ENCODE assay signal across 8 cellular contexts in the genomic region with DNA sequence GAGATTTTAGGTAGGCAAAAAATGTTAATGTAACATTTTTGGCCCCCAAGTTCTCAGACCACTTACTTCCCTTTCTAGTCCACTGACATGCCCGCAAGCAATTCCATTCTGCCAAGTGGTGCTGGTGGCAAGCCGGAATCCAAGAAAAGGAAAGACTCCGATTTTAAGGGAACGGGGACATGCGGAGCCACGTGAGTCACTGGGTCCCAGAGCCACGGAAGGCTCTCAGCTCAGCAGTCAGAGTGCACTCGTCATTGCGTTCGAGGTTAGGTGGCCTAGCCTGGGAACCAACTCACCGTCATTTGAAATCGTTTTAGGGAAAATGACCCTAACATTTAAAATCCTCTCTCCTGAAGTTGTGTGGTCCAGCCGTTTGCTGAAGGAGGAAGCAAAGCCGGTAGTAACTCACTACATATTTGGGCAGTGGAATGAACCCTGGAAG. TPM values are rescaled to one million over a fixed set of nuclear protein-coding genes. Genes with fewer than 3 reads are reported as not detected.
DNase-seq lines count a peak whose midpoint lies in the region; ATAC-seq and TF ChIP-seq lines count a peak whose summit lies in the region.

No MANE protein-coding gene starts in this region.

- CTCF ChIA-PET in HEK293 (lab: Yijun Ruan, JAX), result interaction anchor here (0.6 to 4.6 kb wide), 13 partner anchors 9 to 505 kb away, joined by 3 to 62 read pairs (median 3); partner anchors contain the start of gene NOL7

- intact Hi-C loops in thyroid gland (cut with DNase I), result loop anchor here (5.0 kb wide), 1 partner anchor 34 kb away; no protein-coding TSS in a partner anchor

- peak overlapping the region; percentile 77 to 97 (median 91) for H3K4me2 ChIP-seq in BLaER1 treated with 17β-estradiol and CSF1 and Interleukin-3, amounts not matched to agents 10 nM and 100 nM

- DNase-seq in WERI-Rb-1 (no peak), epithelial cell of prostate (ENCODE audit: low read depth, low spot score) (no peak), mucosa of gallbladder (ENCODE audit: low spot score) (peak; percentile 30), thyroid gland (peak; percentile 47 to 53)
- DNase-seq in stimulated activated naive CD4-positive, alpha-beta T cell (lab: John Stamatoyannopoulos, UW), result no peak

- peaks cover 9 to 15% (median 14%) of the 10 kb centered on the region in 10 experiments for H3K4me1 ChIP-seq in BLaER1 treated with 17β-estradiol and CSF1 and Interleukin-3, amounts not matched to agents 10 nM and 100 nM
- 0 out of 2 replicates have a peak, but pooled peaks cover 3% of the 10 kb centered on the region for H3K4me1 ChIP-seq in HEK293 (ENCODE audit: control insufficient read depth, insufficient read depth, low read length)
- H3K4me1 ChIP-seq in thyroid gland, result peaks cover 6 to 11% of the 10 kb centered on the region in 2 donors

- no peaks in the 10 kb centered on the region for H3K27me3 ChIP-seq in BLaER1 treated with 17β-estradiol and CSF1 and Interleukin-3, amounts not matched to agents 10 nM and 100 nM
- H3K27me3 ChIP-seq in WERI-Rb-1 (ENCODE audit: insufficient read depth, low read depth, severe bottlenecking), result no peaks in the 10 kb centered on the region
- H3K27me3 ChIP-seq in thyroid gland, result no peaks in the 10 kb centered on the region

- H4K20me1 ChIP-seq in BLaER1 treated with 17β-estradiol and CSF1 and Interleukin-3, amounts not matched to agents 10 nM and 100 nM, result no peaks in the 10 kb centered on the region

- peaks cover 0 to 7% (median 0%) of the 10 kb centered on the region in 11 experiments; a peak in 6 of 22 replicates for H3K9me3 ChIP-seq in BLaER1 treated with 17β-estradiol and CSF1 and Interleukin-3, amounts not matched to agents 10 nM and 100 nM (replicated peaks in 1 of 11)
- H3K9me3 ChIP-seq in HEK293 (ENCODE audit: control insufficient read depth, insufficient read depth, low read depth, low read length) (no peaks in the 10 kb centered on the region), WERI-Rb-1 (ENCODE audit: severe bottlenecking) (no peaks in the 10 kb centered on the region), thyroid gland (no peaks in the 10 kb centered on the region)

- POLR2A ChIA-PET in HEK293 (lab: Yijun Ruan, JAX), result interaction anchor here (0.7 to 3.2 kb wide), 18 partner anchors 8 to 405 kb away, joined by 3 to 49 read pairs (median 5); partner anchors contain the start of gene NOL7

- H3K27ac ChIP-seq in BLaER1 treated with 17β-estradiol and CSF1 and Interleukin-3, amounts not matched to agents 10 nM and 100 nM, result peak overlapping the region; percentile 77 to 99 (median 96)
- H3K27ac ChIP-seq in HEK293 (ENCODE audit: extremely low read depth, low read depth, low read length), result peak overlapping the region; percentile 93; the same call in 1 of the 2 replicates
- peak overlapping the region; percentile 95 for H3K27ac ChIP-seq in WERI-Rb-1
- H3K27ac ChIP-seq in epithelial cell of prostate, result peak overlapping the region; percentile 92
- H3K27ac ChIP-seq in thyroid gland, result peak overlapping the region; percentile 97 to 98 (median 97)

- H3K9ac ChIP-seq in BLaER1 treated with 17β-estradiol and CSF1 and Interleukin-3, amounts not matched to agents 10 nM and 100 nM, result peak overlapping the region; percentile 89 to 98 (median 95)

- no peak for ATAC-seq in HG03439 (IDR thresholded peaks at IDR 0.05; ENCODE audit: unreplicated experiment)

- WGBS in thyroid gland, 2 donors, result 4% methylated on average over 14 of the region's 14 CpGs

- peak overlapping the region; percentile 71 to 95 (median 88) for H3K4me3 ChIP-seq in BLaER1 treated with 17β-estradiol and CSF1 and Interleukin-3, amounts not matched to agents 10 nM and 100 nM
- H3K4me3 ChIP-seq in HEK293 (ENCODE audit: low read depth, low read length), result peak overlapping the region; percentile 86
- peak overlapping the region; percentile 89 for H3K4me3 ChIP-seq in WERI-Rb-1 (ENCODE audit: low read depth, low read length)
- peak overlapping the region in 2 of 3 donors; percentile 13 to 85 for H3K4me3 ChIP-seq in thyroid gland (replicated peaks in 1 of 3)

- no peaks in the 10 kb centered on the region; a peak in 1 of 22 replicates for H3K36me3 ChIP-seq in BLaER1 treated with 17β-estradiol and CSF1 and Interleukin-3, amounts not matched to agents 10 nM and 100 nM
- no peaks in the 10 kb centered on the region for H3K36me3 ChIP-seq in HEK293 (ENCODE audit: control insufficient read depth in 2 of 2, insufficient read depth in 1 of 2, low read length in 2 of 2)
- H3K36me3 ChIP-seq in WERI-Rb-1, result peaks cover 3% of the 10 kb centered on the region; the same call in 1 of the 2 replicates
- no peaks in the 10 kb centered on the region for H3K36me3 ChIP-seq in thyroid gland

- TF ChIP-seq CTCF in HEK293 (tag by site-specific recombination; IDR thresholded peaks at IDR 0.05) (no peak), WERI-Rb-1 (IDR thresholded peaks at IDR 0.05; ENCODE audit: low read depth, low read length) (no peak), thyroid gland (IDR thresholded peaks at IDR 0.05) (no peak)

- no peak for TF ChIP-seq POLR2A in thyroid gland (IDR thresholded peaks at IDR 0.05)

TF ChIP-seq in HEK293, 187 proteins besides CTCF, POLR2A, EP300 and RAD21:
- TF ChIP-seq ZBTB48 (tag by site-specific recombination; IDR thresholded peaks at IDR 0.05) (peak; percentile 80), PRDM1 (tag by site-specific recombination; IDR thresholded peaks at IDR 0.05) (no peak), KLF7 (tag by site-specific recombination; IDR thresholded peaks at IDR 0.05; ENCODE audit: borderline replicate concordance) (no peak), ZNF335 (tag by site-specific recombination; conservative IDR thresholded peaks at IDR 0.05) (peak; percentile 61)
- TF ChIP-seq, protein P1, sequence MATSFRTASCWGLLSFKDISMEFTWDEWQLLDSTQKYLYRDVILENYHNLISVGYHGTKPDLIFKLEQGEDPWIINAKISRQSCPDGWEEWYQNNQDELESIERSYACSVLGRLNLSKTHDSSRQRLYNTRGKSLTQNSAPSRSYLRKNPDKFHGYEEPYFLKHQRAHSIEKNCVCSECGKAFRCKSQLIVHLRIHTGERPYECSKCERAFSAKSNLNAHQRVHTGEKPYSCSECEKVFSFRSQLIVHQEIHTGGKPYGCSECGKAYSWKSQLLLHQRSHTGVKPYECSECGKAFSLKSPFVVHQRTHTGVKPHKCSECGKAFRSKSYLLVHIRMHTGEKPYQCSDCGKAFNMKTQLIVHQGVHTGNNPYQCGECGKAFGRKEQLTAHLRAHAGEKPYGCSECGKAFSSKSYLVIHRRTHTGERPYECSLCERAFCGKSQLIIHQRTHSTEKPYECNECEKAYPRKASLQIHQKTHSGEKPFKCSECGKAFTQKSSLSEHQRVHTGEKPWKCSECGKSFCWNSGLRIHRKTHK (tag by site-specific recombination; IDR thresholded peaks at IDR 0.05), result no peak

RNA-seq across cellular contexts. Expression of gene SIRT5, which starts 0.7 kb away (rescaled TPM):
- total RNA-seq in mucosa of gallbladder, result 15.2 TPM
- total RNA-seq in thyroid gland, result 10 to 100 TPM; 10.5 to 20.4 (median 12.4) TPM

RNA-seq across cellular contexts. Expression of gene NOL7, which starts 41.4 kb away (rescaled TPM):
- total RNA-seq in mucosa of gallbladder, result 54.5 TPM
- total RNA-seq in thyroid gland, result 100 to 1,000 TPM in 2 of 4 donors, 10 to 100 TPM in 2; 62.9 to 133 (median 101) TPM

Comparison
In these comparisons a context has a peak if more than half of its experiments do, and no peak if none do; other contexts are left out.
1. DNase-seq: peak in mucosa of gallbladder (single experiment) and thyroid gland (2 of 2); none in WERI-Rb-1 (single experiment), epithelial cell of prostate (single experiment) and stimulated activated naive CD4-positive, alpha-beta T cell (0 of 6).
2. Peak in every context shown above with its lines, with median percentiles within 50 percentile points of each other: H3K27ac ChIP-seq and H3K4me3 ChIP-seq.